2 cellular contexts compared by ENCODE assay signal in genomic region chr20:41336711-41337492, GRCh38.
TF ChIP-seq lines count a peak whose summit lies in the region.

No MANE protein-coding gene starts in this region.

TF ChIP-seq in IMR-90, 13 proteins besides CTCF, POLR2A, EP300 and RAD21:
- no peak for TF ChIP-seq CHD1 (IDR thresholded peaks at IDR 0.05; ENCODE audit: low read depth, low read length)

TF ChIP-seq in HepG2, 621 proteins besides CTCF, POLR2A, EP300 and RAD21:
- TF ChIP-seq, protein P1, sequence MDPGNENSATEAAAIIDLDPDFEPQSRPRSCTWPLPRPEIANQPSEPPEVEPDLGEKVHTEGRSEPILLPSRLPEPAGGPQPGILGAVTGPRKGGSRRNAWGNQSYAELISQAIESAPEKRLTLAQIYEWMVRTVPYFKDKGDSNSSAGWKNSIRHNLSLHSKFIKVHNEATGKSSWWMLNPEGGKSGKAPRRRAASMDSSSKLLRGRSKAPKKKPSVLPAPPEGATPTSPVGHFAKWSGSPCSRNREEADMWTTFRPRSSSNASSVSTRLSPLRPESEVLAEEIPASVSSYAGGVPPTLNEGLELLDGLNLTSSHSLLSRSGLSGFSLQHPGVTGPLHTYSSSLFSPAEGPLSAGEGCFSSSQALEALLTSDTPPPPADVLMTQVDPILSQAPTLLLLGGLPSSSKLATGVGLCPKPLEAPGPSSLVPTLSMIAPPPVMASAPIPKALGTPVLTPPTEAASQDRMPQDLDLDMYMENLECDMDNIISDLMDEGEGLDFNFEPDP (CRISPR knock-in tag; conservative IDR thresholded peaks at IDR 0.05), result 0 out of 2 replicates have a peak, but pooled peaks have one; percentile 46
- no peak for TF ChIP-seq CSRNP2 (CRISPR knock-in tag; conservative IDR thresholded peaks at IDR 0.05; ENCODE audit: low read depth)
- no peak for TF ChIP-seq ZKSCAN1 (IDR thresholded peaks at IDR 0.05; ENCODE audit: low read length)
- no peak for TF ChIP-seq HNF4A (CRISPR knock-in tag; IDR thresholded peaks at IDR 0.05)
- 0 out of 2 replicates have a peak, but pooled peaks have one; percentile 28 for TF ChIP-seq ZMYM3 (CRISPR knock-in tag; IDR thresholded peaks at IDR 0.05)
- TF ChIP-seq, protein P2, sequence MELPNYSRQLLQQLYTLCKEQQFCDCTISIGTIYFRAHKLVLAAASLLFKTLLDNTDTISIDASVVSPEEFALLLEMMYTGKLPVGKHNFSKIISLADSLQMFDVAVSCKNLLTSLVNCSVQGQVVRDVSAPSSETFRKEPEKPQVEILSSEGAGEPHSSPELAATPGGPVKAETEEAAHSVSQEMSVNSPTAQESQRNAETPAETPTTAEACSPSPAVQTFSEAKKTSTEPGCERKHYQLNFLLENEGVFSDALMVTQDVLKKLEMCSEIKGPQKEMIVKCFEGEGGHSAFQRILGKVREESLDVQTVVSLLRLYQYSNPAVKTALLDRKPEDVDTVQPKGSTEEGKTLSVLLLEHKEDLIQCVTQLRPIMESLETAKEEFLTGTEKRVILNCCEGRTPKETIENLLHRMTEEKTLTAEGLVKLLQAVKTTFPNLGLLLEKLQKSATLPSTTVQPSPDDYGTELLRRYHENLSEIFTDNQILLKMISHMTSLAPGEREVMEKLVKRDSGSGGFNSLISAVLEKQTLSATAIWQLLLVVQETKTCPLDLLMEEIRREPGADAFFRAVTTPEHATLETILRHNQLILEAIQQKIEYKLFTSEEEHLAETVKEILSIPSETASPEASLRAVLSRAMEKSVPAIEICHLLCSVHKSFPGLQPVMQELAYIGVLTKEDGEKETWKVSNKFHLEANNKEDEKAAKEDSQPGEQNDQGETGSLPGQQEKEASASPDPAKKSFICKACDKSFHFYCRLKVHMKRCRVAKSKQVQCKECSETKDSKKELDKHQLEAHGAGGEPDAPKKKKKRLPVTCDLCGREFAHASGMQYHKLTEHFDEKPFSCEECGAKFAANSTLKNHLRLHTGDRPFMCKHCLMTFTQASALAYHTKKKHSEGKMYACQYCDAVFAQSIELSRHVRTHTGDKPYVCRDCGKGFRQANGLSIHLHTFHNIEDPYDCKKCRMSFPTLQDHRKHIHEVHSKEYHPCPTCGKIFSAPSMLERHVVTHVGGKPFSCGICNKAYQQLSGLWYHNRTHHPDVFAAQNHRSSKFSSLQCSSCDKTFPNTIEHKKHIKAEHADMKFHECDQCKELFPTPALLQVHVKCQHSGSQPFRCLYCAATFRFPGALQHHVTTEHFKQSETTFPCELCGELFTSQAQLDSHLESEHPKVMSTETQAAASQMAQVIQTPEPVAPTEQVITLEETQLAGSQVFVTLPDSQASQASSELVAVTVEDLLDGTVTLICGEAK (IDR thresholded peaks at IDR 0.05), result no peak
- TF ChIP-seq, protein P2 (CRISPR knock-in tag; IDR thresholded peaks at IDR 0.05), result peak; percentile 45; the same call in 1 of the 2 replicates
- no peak for TF ChIP-seq GATA4 (IDR thresholded peaks at IDR 0.05; ENCODE audit: borderline replicate concordance, low read depth)
